In genomic region chr5:147902606-147903115, GRCh38 we compare ENCODE assay signal across 25 cellular contexts. TPM values are rescaled to one million over a fixed set of nuclear protein-coding genes. Genes with fewer than 3 reads are reported as not detected.
DNase-seq lines count a peak whose midpoint lies in the region; ATAC-seq, FAIRE-seq and TF ChIP-seq lines count a peak whose summit lies in the region.
"Had no signal": no experiment of that assay in that cellular context is flagged by ENCODE, and none has a peak within 500 bp of the region (broad histone marks: within the 10 kb centered on the region; RNA-seq: fewer than 3 reads in every experiment).

No MANE protein-coding gene starts in this region.

- no peaks in the 10 kb centered on the region for H4K20me1 ChIP-seq in IMR-90 (ENCODE audit: insufficient read depth, low read length)
- H4K20me1 ChIP-seq in astrocyte (ENCODE audit: insufficient read depth, low read length): no peaks in the 10 kb centered on the region

- no peak overlapping the region for H3K4ac ChIP-seq in IMR-90 (ENCODE audit: low read depth, low read length)

- peaks cover 3% of the 10 kb centered on the region; the same call in 1 of the 2 replicates for H3K9me1 ChIP-seq in IMR-90 (ENCODE audit: insufficient read depth, low read length)

- intact Hi-C loops in IMR-90 (cut with micrococcal nuclease) (no loop called here), head of caudate nucleus (cut with DNase I) (no loop called here)

- FAIRE-seq in A549 (lab: Jason Lieb, UNC): no peak
- FAIRE-seq in astrocyte (lab: Jason Lieb, UNC): no peak
- FAIRE-seq: D721Med, GM12892, H54, RCC 7860 had no signal

- H2BK120ac ChIP-seq in IMR-90 (ENCODE audit: low read depth, low read length): no peak overlapping the region

- H3K79me2 ChIP-seq in astrocyte (ENCODE audit: insufficient read depth, low read length): peaks cover 7% of the 10 kb centered on the region

- H2AK9ac ChIP-seq in IMR-90 (replicated peaks; ENCODE audit: low read depth, low read length, poor library complexity): no peak overlapping the region

- H3K4me3 ChIP-seq in A549: no peak overlapping the region
- no peak overlapping the region for H3K4me3 ChIP-seq in IMR-90 (ENCODE audit: insufficient read depth, low read depth, low read length)
- no peak overlapping the region for H3K4me3 ChIP-seq in astrocyte (ENCODE audit: insufficient read depth, low read depth, low read length)

- no peak overlapping the region for H3K14ac ChIP-seq in IMR-90 (replicated peaks; ENCODE audit: low read depth, low read length)

- no peaks in the 10 kb centered on the region for H3K27me3 Mint-ChIP-seq in astrocyte (ENCODE audit: low read depth, unreplicated experiment)

- H2BK15ac ChIP-seq in IMR-90 (ENCODE audit: low read depth, low read length): no peak overlapping the region

- CTCF ChIA-PET in A549 (lab: Yijun Ruan, JAX) (interaction anchor here (0.7 to 0.8 kb wide), 2 partner anchors 9 to 32 kb away, joined by 3 read pairs; no protein-coding TSS in a partner anchor), IMR-90 (lab: Yijun Ruan, JAX) (no interaction called here)

- H2BK5ac ChIP-seq in IMR-90 (ENCODE audit: low read depth, low read length, poor library complexity, severe bottlenecking): no peak overlapping the region

- dilution Hi-C loops in IMR-90 (cut with HindIII; ENCODE audit: low sequenced_read_pairs, unreplicated experiment): no loop called here

- H3K56ac ChIP-seq in IMR-90 (ENCODE audit: extremely low read depth, insufficient read depth, low read length): no peak overlapping the region

- TF ChIP-seq CTCF in A549 (IDR thresholded peaks at IDR 0.05) (no peak), IMR-90 (conservative IDR thresholded peaks at IDR 0.05; ENCODE audit: low read depth, low read length) (no peak), astrocyte (IDR thresholded peaks at IDR 0.05; ENCODE audit: insufficient read depth, low read depth, low read length) (no peak)

- H3K9me3 ChIP-seq in A549 (no peaks in the 10 kb centered on the region), IMR-90 (ENCODE audit: control insufficient read depth, insufficient read depth, low read length) (no peaks in the 10 kb centered on the region), astrocyte (ENCODE audit: insufficient read depth, low read depth, low read length) (no peaks in the 10 kb centered on the region)

- H2AK5ac ChIP-seq in IMR-90 (ENCODE audit: low read depth, low read length): no peak overlapping the region

- H3K79me1 ChIP-seq in IMR-90 (ENCODE audit: low read depth in 1 of 2, low read length in 2 of 2): no peaks in the 10 kb centered on the region

- in situ Hi-C loops in IMR-90 (cut with MboI; ENCODE audit: low sequenced_read_pairs): no loop called here

- no peak for TF ChIP-seq EP300 in A549 (IDR thresholded peaks at IDR 0.05)

- H3K4me1 Mint-ChIP-seq in astrocyte (ENCODE audit: low read depth, unreplicated experiment): peaks cover 42% of the 10 kb centered on the region

- 0 out of 3 replicates have a peak, but pooled peaks cover 4% of the 10 kb centered on the region for H3K4me1 ChIP-seq in A549
- peaks cover 5% of the 10 kb centered on the region for H3K4me1 ChIP-seq in IMR-90 (ENCODE audit: control insufficient read depth, insufficient read depth, low read length)
- peaks cover 66% of the 10 kb centered on the region for H3K4me1 ChIP-seq in astrocyte (ENCODE audit: insufficient read depth, low read length)

- H2BK20ac ChIP-seq in IMR-90 (ENCODE audit: low read depth, low read length): no peak overlapping the region

- H3K9me3 Mint-ChIP-seq in astrocyte (ENCODE audit: unreplicated experiment): peaks cover 4% of the 10 kb centered on the region

- H3K4me3 Mint-ChIP-seq in astrocyte (ENCODE audit: unreplicated experiment): no peak overlapping the region

- no peak overlapping the region for H3K18ac ChIP-seq in IMR-90 (ENCODE audit: low read depth, low read length)

- no peaks in the 10 kb centered on the region for H3K27me3 ChIP-seq in IMR-90 (ENCODE audit: control insufficient read depth, insufficient read depth, low read length)
- H3K27me3 ChIP-seq in astrocyte (ENCODE audit: insufficient read depth, low read length): no peaks in the 10 kb centered on the region

- H3K23ac ChIP-seq in IMR-90 (ENCODE audit: low read depth, low read length): no peak overlapping the region

- no peak overlapping the region for H3K4me2 ChIP-seq in A549
- no peak overlapping the region for H3K4me2 ChIP-seq in IMR-90 (ENCODE audit: low read depth, low read length)
- H3K4me2 ChIP-seq in astrocyte (ENCODE audit: low read length): no peak overlapping the region

- no peak for DNase-seq in A549 (ENCODE audit: low read depth in 1 of 2, low spot score in 1 of 2)
- peak; percentile 3 for DNase-seq in IMR-90
- no peak for DNase-seq in astrocyte (ENCODE audit: low read depth)
- DNase-seq in iris pigment epithelial cell (ENCODE audit: low read depth): peak; percentile 87
- DNase-seq in DMS153 (lab: John Stamatoyannopoulos, UW): no peak
- no peak for DNase-seq in erythroblast (lab: John Stamatoyannopoulos, UW)
- DNase-seq in head of caudate nucleus: no peak
- DNase-seq: ACHN; AML-193; DMS79; Karpas-422; MM.1S; NCI-H1092; NCI-H146; NCI-H2029 treated with DMSO at 0.1 percent for 48 hours; NCI-H446 treated with DMSO at 0.1 percent for 48 hours; NCI-H69; NK-92 treated with Interleukin-12 subunit alpha and Interleukin-12 subunit beta, amount 100 ng/mL, for 24 hours; Right ventricle myocardium superior had no signal

- no TSS peak for BruUV-seq in IMR-90 (replicated peaks; lab: Mats Ljungman, UMichigan)

- H3K27ac ChIP-seq in A549 (no peak overlapping the region), IMR-90 (ENCODE audit: insufficient read depth, low read length) (no peak overlapping the region), astrocyte (ENCODE audit: low read depth, low read length) (peak overlapping the region; percentile 93)
- H3K27ac ChIP-seq: C4-2B had no signal

- H4K5ac ChIP-seq in IMR-90 (ENCODE audit: low read depth, low read length): no peak overlapping the region

- no peak overlapping the region for H2AFZ ChIP-seq in IMR-90 (replicated peaks; ENCODE audit: low read length, poor library complexity)
- no peak overlapping the region for H2AFZ ChIP-seq in astrocyte (ENCODE audit: low read depth, low read length)

- TF ChIP-seq POLR2A in A549 (IDR thresholded peaks at IDR 0.05; ENCODE audit: low read length): no peak
- TF ChIP-seq POLR2A in IMR-90 (IDR thresholded peaks at IDR 0.05; ENCODE audit: low read depth, low read length): no peak
- no peak for TF ChIP-seq POLR2A in erythroblast (IDR thresholded peaks at IDR 0.05; ENCODE audit: low read length)

- TF ChIP-seq RAD21 in A549 (conservative IDR thresholded peaks at IDR 0.05 in 1 of 2, IDR thresholded peaks at IDR 0.05 in 1 of 2) (no peak), IMR-90 (IDR thresholded peaks at IDR 0.05; ENCODE audit: low read length) (no peak)

- POLR2A ChIA-PET in A549 (lab: Yijun Ruan, JAX): no interaction called here
- POLR2A ChIA-PET in IMR-90 (lab: Charles Lee; ENCODE audit: unreplicated experiment): no interaction called here

- ATAC-seq in A549: no peak
- no peak for ATAC-seq in IMR-90 (ENCODE audit: low read depth)
- ATAC-seq in HG03280 (IDR thresholded peaks at IDR 0.05; ENCODE audit: unreplicated experiment): no peak

- H3K9ac ChIP-seq in IMR-90 (ENCODE audit: low read depth, low read length) (no peak overlapping the region), astrocyte (ENCODE audit: low read length) (peak overlapping the region; percentile 17)

- no peak overlapping the region for H4K8ac ChIP-seq in IMR-90 (ENCODE audit: low read depth in 2 of 2, low read length in 2 of 2)

- H4K91ac ChIP-seq in IMR-90 (ENCODE audit: insufficient read depth, low read depth, low read length): no peak overlapping the region

- H3K36me3 Mint-ChIP-seq in astrocyte (ENCODE audit: low read depth, unreplicated experiment): peaks cover 7% of the 10 kb centered on the region

- peak overlapping the region; percentile 98 for H3K27ac Mint-ChIP-seq in astrocyte (ENCODE audit: unreplicated experiment)

- H3K36me3 ChIP-seq in IMR-90 (ENCODE audit: control insufficient read depth, insufficient read depth, low read length) (no peaks in the 10 kb centered on the region), astrocyte (ENCODE audit: insufficient read depth, low read length) (peaks cover 6% of the 10 kb centered on the region)

TF ChIP-seq in A549, 52 proteins besides CTCF, POLR2A, EP300 and RAD21 (continues in another document):
- no peak for TF ChIP-seq SMC3 (IDR thresholded peaks at IDR 0.05)
- no peak for TF ChIP-seq HEYL (CRISPR knock-in tag; IDR thresholded peaks at IDR 0.05)
- TF ChIP-seq CHD4 (IDR thresholded peaks at IDR 0.05; ENCODE audit: borderline replicate concordance): no peak
- peak; percentile 90 for TF ChIP-seq MAFK (IDR thresholded peaks at IDR 0.05; ENCODE audit: partially characterized antibody)
- no peak for TF ChIP-seq MAZ (IDR thresholded peaks at IDR 0.05; ENCODE audit: borderline replicate concordance, low read depth, low read length)

TF ChIP-seq in IMR-90, 13 proteins besides CTCF, POLR2A, EP300 and RAD21 (continues in another document):
- no peak for TF ChIP-seq MXI1 (IDR thresholded peaks at IDR 0.05; ENCODE audit: borderline replicate concordance, low read depth, low read length)

RNA-seq across cellular contexts. Expression of gene C5orf46, which starts 3.7 kb away (rescaled TPM):
- polyA plus RNA-seq in A549 (2011; rRNA removed) (not detected in 2 replicates), A549 (2017; fragmentation: RNase III; extraction: RNeasy Plus Mini Kit Qiagen cat#74134 plus additional on column Dnase treatment) (not detected in 3 replicates), IMR-90 (2012; rRNA removed) (0.98 and 1.3 TPM in 2 replicates)
- polyA plus RNA-seq in A549 (2012; cell fraction: cytosol; rRNA removed): 0.09 TPM in 1 of 2 replicates, not detected in the other
- not detected in 2 replicates for polyA plus RNA-seq in A549 (2012; cell fraction: nucleus; rRNA removed)
- polyA minus RNA-seq in A549 (2011; rRNA and poly(A)+ RNA removed): not detected in 2 replicates
- total RNA-seq in IMR-90 (2012; rRNA removed) (not detected in 2 replicates), astrocyte (22.6 and 32.3 TPM in 2 replicates)
- 0.40 TPM in 1 of 2 replicates, not detected in the other for polyA plus RNA-seq in IMR-90 (2012; cell fraction: cytosol; rRNA removed)
- polyA plus RNA-seq in IMR-90 (2012; cell fraction: nucleus; rRNA removed; ENCODE audit: low replicate concordance): 0.56 TPM in 1 of 2 replicates, not detected in the other

RNA-seq across cellular contexts. Expression of gene SCGB3A2, which starts 24.1 kb away (rescaled TPM):
- polyA plus RNA-seq in A549 (2011; rRNA removed): not detected in 2 replicates
- not detected in 2 replicates for polyA plus RNA-seq in A549 (2012; cell fraction: cytosol; rRNA removed)
- not detected in 2 replicates for polyA plus RNA-seq in A549 (2012; cell fraction: nucleus; rRNA removed)
- polyA plus RNA-seq in A549 (2017; fragmentation: RNase III; extraction: RNeasy Plus Mini Kit Qiagen cat#74134 plus additional on column Dnase treatment): not detected in 3 replicates
- not detected in 2 replicates for polyA minus RNA-seq in A549 (2011; rRNA and poly(A)+ RNA removed)
- total RNA-seq in IMR-90 (2012; rRNA removed): not detected in 2 replicates
- polyA plus RNA-seq in IMR-90 (2012; rRNA removed): not detected in 2 replicates
- polyA plus RNA-seq in IMR-90 (2012; cell fraction: cytosol; rRNA removed): not detected in 2 replicates
- polyA plus RNA-seq in IMR-90 (2012; cell fraction: nucleus; rRNA removed; ENCODE audit: low replicate concordance): not detected in 2 replicates
- total RNA-seq in astrocyte: 0.59 and 0.82 TPM in 2 replicates
- total RNA-seq: Right ventricle myocardium superior had no signal

Comparison
In these comparisons a context has a peak if more than half of its experiments do, and no peak if none do; other contexts are left out.
1. DNase-seq: peak in IMR-90 (single experiment) and iris pigment epithelial cell (single experiment); none in A549 (0 of 2), astrocyte (single experiment), DMS153 (single experiment), erythroblast (0 of 2) and head of caudate nucleus (0 of 42).
2. RNA of gene C5orf46, which starts 3.7 kb away (total RNA-seq): 22.6 to 32.3 TPM in astrocyte; not detected in IMR-90; every median in the first group is over 10 times any median in the second.